29 cellular contexts compared by ENCODE assay signal in the genomic region with DNA sequence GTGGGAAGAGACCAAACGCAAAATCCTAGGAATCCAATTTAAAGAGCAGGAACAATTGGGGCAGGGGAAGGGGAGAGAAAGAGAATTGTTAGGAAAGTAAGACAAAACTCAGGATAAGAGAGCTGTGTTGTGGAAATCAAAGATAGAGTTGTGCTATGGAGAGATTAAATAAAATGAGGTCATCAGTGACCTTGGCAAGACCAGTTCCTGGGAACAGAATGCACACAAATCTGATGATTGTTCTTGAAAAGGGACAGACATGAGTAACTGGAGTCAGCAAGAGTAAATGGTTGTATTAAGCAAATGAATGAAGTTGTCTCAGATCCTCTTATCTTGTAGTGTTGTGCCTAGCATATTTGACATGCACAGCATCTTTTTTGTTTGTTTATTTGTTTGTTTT.
"Had no signal": no experiment of that assay in that cellular context is flagged by ENCODE, and none has a peak within 500 bp of the region (broad histone marks: within the 10 kb centered on the region; RNA-seq: fewer than 3 reads in every experiment).

No MANE protein-coding gene starts in this region.

- DNase-seq: activated CD4-positive, alpha-beta T cell treated with anti-CD3 and anti-CD28 coated beads for 4 hours; activated CD4-positive, alpha-beta T cell treated with anti-CD3 and anti-CD28 coated beads, Interleukin-2, amount 50 U/mL, for 48 hours; activated CD8-positive, alpha-beta memory T cell treated with anti-CD3 and anti-CD28 coated beads for 24 hours; activated effector memory CD4-positive, alpha-beta T cell treated with anti-CD3 and anti-CD28 coated beads, Interleukin-2, amount 50 U/mL, for 16 hours; activated naive CD4-positive, alpha-beta T cell treated with anti-CD3 and anti-CD28 coated beads for 36 hours; activated naive CD8-positive, alpha-beta T cell treated with anti-CD3 and anti-CD28 coated beads for 36 hours; adrenal gland; cerebellar nuclear complex; effector memory CD8-positive, alpha-beta T cell; erythroblast; foreskin melanocyte; left lung; mesendoderm; psoas muscle; stimulated activated CD4-positive, alpha-beta T cell treated with anti-CD3 and anti-CD28 coated beads, Interleukin-15, amount 100 ng/mL, for 24 hours; stimulated activated CD4-positive, alpha-beta T cell treated with anti-CD3 and anti-CD28 coated beads, Interleukin-2, amount 100 ng/mL, for 24 hours; stimulated activated naive CD4-positive, alpha-beta T cell; testis; trophoblast cell had no signal

- ATAC-seq: effector memory CD8-positive, alpha-beta T cell; left lung; psoas muscle had no signal

- H3K4me1 Mint-ChIP-seq: activated naive CD8-positive, alpha-beta T cell treated with anti-CD3 and anti-CD28 coated beads for 36 hours had no signal

- H3K36me3 Mint-ChIP-seq: activated naive CD8-positive, alpha-beta T cell treated with anti-CD3 and anti-CD28 coated beads for 36 hours had no signal

- H3K9me3 ChIP-seq: adrenal gland, ascending aorta, left lung, psoas muscle, testis had no signal

- H3K27ac ChIP-seq: adrenal gland, ascending aorta, coronary artery, left lung, psoas muscle, SK-N-MC, testis, VCaP had no signal

- H3K4me3 Mint-ChIP-seq: activated naive CD4-positive, alpha-beta T cell treated with anti-CD3 and anti-CD28 coated beads for 36 hours; activated naive CD8-positive, alpha-beta T cell treated with anti-CD3 and anti-CD28 coated beads for 36 hours; effector memory CD8-positive, alpha-beta T cell; nephron had no signal

- H3K27me3 ChIP-seq: adrenal gland, ascending aorta, left lung, testis had no signal

- H3K4me1 ChIP-seq: adrenal gland, ascending aorta, left lung, psoas muscle, testis had no signal

- H3K36me3 ChIP-seq: adrenal gland, ascending aorta, left lung had no signal

- FAIRE-seq: bronchial epithelial cell, islet of Langerhans, TTC549, urothelium cell line had no signal

- H3K4me3 ChIP-seq: adrenal gland, ascending aorta, coronary artery, left lung, lung, psoas muscle, SK-N-MC, testis had no signal

- H3K27ac Mint-ChIP-seq: activated naive CD4-positive, alpha-beta T cell treated with anti-CD3 and anti-CD28 coated beads for 36 hours; activated naive CD8-positive, alpha-beta T cell treated with anti-CD3 and anti-CD28 coated beads for 36 hours; effector memory CD8-positive, alpha-beta T cell; nephron had no signal
